11 cellular contexts compared by ENCODE assay signal in the genomic region with DNA sequence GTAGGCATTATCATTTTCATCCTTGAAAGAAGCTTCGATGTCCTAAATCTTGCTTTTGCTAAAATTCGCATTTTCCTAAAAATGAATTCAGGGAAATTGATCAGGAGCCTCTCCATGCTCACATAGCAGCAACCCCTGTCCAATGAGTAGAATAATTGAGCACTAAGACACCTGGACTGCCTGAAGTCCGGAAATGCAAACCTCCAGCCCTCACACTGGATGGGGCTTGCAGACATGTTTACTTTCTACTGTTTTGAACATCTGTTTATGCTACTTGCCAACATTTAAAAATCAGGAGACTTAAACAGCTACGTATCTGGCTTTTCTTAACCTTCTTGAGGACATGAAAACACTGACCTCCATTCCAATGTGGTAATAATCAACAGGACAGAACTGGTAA.
"Had no signal": no experiment of that assay in that cellular context is flagged by ENCODE, and none has a peak within 500 bp of the region (broad histone marks: within the 10 kb centered on the region; RNA-seq: fewer than 3 reads in every experiment).

No MANE protein-coding gene starts in this region.

- H3K4me1 ChIP-seq: gastrocnemius medialis, left lung, right atrium auricular region, thyroid gland had no signal

- ATAC-seq: activated T-helper 17 cell treated with anti-CD3 and anti-CD28 coated beads, Interleukin-2, amount 50 U/mL, for 72 hours; gastrocnemius medialis; left lung; natural killer cell; stimulated activated effector memory CD8-positive, alpha-beta T cell treated with anti-CD3 and anti-CD28 coated beads, Interleukin-12 subunit alpha, Interleukin-12 subunit beta, amount 100 ng/mL, for 72 hours had no signal

- H3K9me3 ChIP-seq: gastrocnemius medialis, left lung, right atrium auricular region, thyroid gland had no signal

- H3K4me1 Mint-ChIP-seq: activated B cell treated with CpG ODN at 0.5 μM for 24 hours; activated CD4-positive, alpha-beta T cell treated with anti-CD3 and anti-CD28 coated beads, Interleukin-2, amount 10 ng/mL, durations not matched to agents 24 days and 14 days; natural killer cell; stimulated activated effector memory CD8-positive, alpha-beta T cell treated with anti-CD3 and anti-CD28 coated beads, Interleukin-12 subunit alpha, Interleukin-12 subunit beta, amount 100 ng/mL, for 72 hours had no signal

- H3K27me3 Mint-ChIP-seq: activated B cell treated with CpG ODN at 0.5 μM for 24 hours; activated CD4-positive, alpha-beta T cell treated with anti-CD3 and anti-CD28 coated beads, Interleukin-2, amount 10 ng/mL, durations not matched to agents 24 days and 14 days had no signal

- H3K27ac Mint-ChIP-seq: activated B cell treated with CpG ODN at 0.5 μM for 24 hours; activated CD4-positive, alpha-beta T cell treated with anti-CD3 and anti-CD28 coated beads, Interleukin-2, amount 10 ng/mL, durations not matched to agents 24 days and 14 days; activated naive CD4-positive, alpha-beta T cell treated with anti-CD3 and anti-CD28 coated beads for 36 hours; activated T-helper 17 cell treated with anti-CD3 and anti-CD28 coated beads, Interleukin-2, amount 50 U/mL, for 72 hours; natural killer cell; stimulated activated effector memory CD8-positive, alpha-beta T cell treated with anti-CD3 and anti-CD28 coated beads, Interleukin-12 subunit alpha, Interleukin-12 subunit beta, amount 100 ng/mL, for 72 hours had no signal

- H3K27me3 ChIP-seq: gastrocnemius medialis, left lung, right atrium auricular region, thyroid gland had no signal

- H3K9me3 Mint-ChIP-seq: activated CD4-positive, alpha-beta T cell treated with anti-CD3 and anti-CD28 coated beads, Interleukin-2, amount 10 ng/mL, durations not matched to agents 24 days and 14 days; activated naive CD4-positive, alpha-beta T cell treated with anti-CD3 and anti-CD28 coated beads for 36 hours; stimulated activated effector memory CD8-positive, alpha-beta T cell treated with anti-CD3 and anti-CD28 coated beads, Interleukin-12 subunit alpha, Interleukin-12 subunit beta, amount 100 ng/mL, for 72 hours had no signal

- DNase-seq: activated B cell treated with CpG ODN at 0.5 μM for 24 hours; activated CD4-positive, alpha-beta T cell treated with anti-CD3 and anti-CD28 coated beads, Interleukin-2, amount 10 ng/mL, durations not matched to agents 24 days and 14 days; activated naive CD4-positive, alpha-beta T cell treated with anti-CD3 and anti-CD28 coated beads for 36 hours; gastrocnemius medialis; left lung; natural killer cell; small intestine; thyroid gland had no signal

- H3K36me3 Mint-ChIP-seq: natural killer cell; stimulated activated effector memory CD8-positive, alpha-beta T cell treated with anti-CD3 and anti-CD28 coated beads, Interleukin-12 subunit alpha, Interleukin-12 subunit beta, amount 100 ng/mL, for 72 hours had no signal

- H3K36me3 ChIP-seq: gastrocnemius medialis, left lung, right atrium auricular region, thyroid gland had no signal

- H3K4me3 ChIP-seq: gastrocnemius medialis, left lung, right atrium auricular region, thyroid gland had no signal

- H3K4me3 Mint-ChIP-seq: activated B cell treated with CpG ODN at 0.5 μM for 24 hours; activated CD4-positive, alpha-beta T cell treated with anti-CD3 and anti-CD28 coated beads, Interleukin-2, amount 10 ng/mL, durations not matched to agents 24 days and 14 days; activated naive CD4-positive, alpha-beta T cell treated with anti-CD3 and anti-CD28 coated beads for 36 hours; activated T-helper 17 cell treated with anti-CD3 and anti-CD28 coated beads, Interleukin-2, amount 50 U/mL, for 72 hours; natural killer cell; stimulated activated effector memory CD8-positive, alpha-beta T cell treated with anti-CD3 and anti-CD28 coated beads, Interleukin-12 subunit alpha, Interleukin-12 subunit beta, amount 100 ng/mL, for 72 hours had no signal

- H3K27ac ChIP-seq: gastrocnemius medialis, left lung, right atrium auricular region, thyroid gland had no signal
